Comparison of ENCODE assay signal across 8 cellular contexts in the genomic region with DNA sequence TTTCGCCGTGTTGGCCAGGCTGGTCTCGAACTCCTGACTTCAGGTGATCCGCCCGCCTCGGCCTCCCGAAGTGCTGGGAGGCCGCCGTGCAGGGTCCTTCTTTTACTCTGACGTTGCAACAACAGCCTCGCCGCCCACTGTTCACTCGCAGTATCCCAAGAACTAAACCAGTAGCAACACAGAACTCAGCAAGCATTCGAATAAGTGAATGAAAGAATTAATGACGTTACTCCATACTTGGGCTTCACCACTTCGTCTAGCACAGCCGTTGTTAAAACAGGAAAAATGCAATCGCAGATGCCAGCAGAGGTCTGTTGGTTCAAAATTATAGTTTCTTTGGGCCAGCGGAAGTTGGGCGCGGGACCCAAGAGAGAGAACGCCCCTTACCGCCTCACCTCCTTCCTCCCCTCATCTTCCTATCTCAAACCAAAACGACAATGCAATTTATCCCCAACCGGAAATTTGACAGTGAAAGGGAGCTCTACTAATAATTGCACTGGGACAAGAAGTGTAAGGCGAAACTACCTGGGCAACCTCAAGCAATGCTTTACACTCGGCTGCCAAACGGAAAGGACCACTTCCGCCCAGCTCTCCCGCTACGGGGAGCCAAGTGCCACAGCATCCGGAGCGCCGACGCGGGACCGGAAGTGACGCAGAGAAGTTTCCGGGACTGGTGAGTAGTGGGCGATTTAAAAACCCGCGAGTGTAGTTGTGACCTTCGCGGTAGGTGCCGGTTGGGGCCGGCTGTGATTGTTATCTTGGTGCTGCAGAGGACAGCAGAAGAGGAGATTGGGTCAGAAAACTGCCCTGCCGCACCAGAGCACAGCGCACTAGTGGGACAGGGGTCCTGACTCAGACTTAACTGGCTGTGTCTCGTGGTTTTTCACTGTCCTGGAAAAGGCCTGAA.
DNase-seq lines count a peak whose midpoint lies in the region; ATAC-seq lines count a peak whose summit lies in the region.

A gene with protein sequence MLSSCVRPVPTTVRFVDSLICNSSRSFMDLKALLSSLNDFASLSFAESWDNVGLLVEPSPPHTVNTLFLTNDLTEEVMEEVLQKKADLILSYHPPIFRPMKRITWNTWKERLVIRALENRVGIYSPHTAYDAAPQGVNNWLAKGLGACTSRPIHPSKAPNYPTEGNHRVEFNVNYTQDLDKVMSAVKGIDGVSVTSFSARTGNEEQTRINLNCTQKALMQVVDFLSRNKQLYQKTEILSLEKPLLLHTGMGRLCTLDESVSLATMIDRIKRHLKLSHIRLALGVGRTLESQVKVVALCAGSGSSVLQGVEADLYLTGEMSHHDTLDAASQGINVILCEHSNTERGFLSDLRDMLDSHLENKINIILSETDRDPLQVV (plus strand): TSS at position 653 of the 907 bp plus-strand sequence. CDS start 2,573 bp downstream, outside the sequence.
PPIL3 (minus strand) TSS at position 359 of the 907 bp plus-strand sequence. CDS start 1,462 bp downstream, outside the sequence.

- no peaks in the 10 kb centered on the region for H3K9me3 Mint-ChIP-seq in central memory CD8-positive, alpha-beta T cell

- H3K4me3 Mint-ChIP-seq in central memory CD8-positive, alpha-beta T cell = peak within 1 kb of the TSS; percentile 86

- H3K27me3 Mint-ChIP-seq in central memory CD8-positive, alpha-beta T cell = no peaks in the 10 kb centered on the region

- DNase-seq in AG08396 (ENCODE audit: low spot score) (peak; percentile 91), NCI-H446 (lab: John Stamatoyannopoulos, UW) (peak; percentile 94 to 97), iris pigment epithelial cell (ENCODE audit: low read depth) (peak; percentile 98)
- DNase-seq in activated CD4-positive, CD25-positive, alpha-beta regulatory T cell treated with anti-CD3 and anti-CD28 coated beads, Interleukin-2, amount 50 U/mL, for 16 hours (ENCODE audit: low read depth, low spot score) = peak; percentile 93
- peak; percentile 92 to 95 for DNase-seq in central memory CD8-positive, alpha-beta T cell (ENCODE audit: low spot score in 2 of 2)
- peak; percentile 95 for DNase-seq in stimulated activated CD4-positive, alpha-beta T cell treated with anti-CD3 and anti-CD28 coated beads, Interleukin-12 subunit alpha, Interleukin-12 subunit beta, amount 100 ng/mL, for 4 hours

- peak within 1 kb of the TSS; percentile 100 for H3K27ac Mint-ChIP-seq in central memory CD8-positive, alpha-beta T cell (ENCODE audit: low read depth)

- H3K4me1 Mint-ChIP-seq in central memory CD8-positive, alpha-beta T cell = peaks cover 53% of the 10 kb centered on the region

- ATAC-seq in GM19025 (IDR thresholded peaks at IDR 0.05; ENCODE audit: low read depth, unreplicated experiment) (peak; percentile 84), HG03342 (IDR thresholded peaks at IDR 0.05; ENCODE audit: unreplicated experiment) (peak; percentile 85)
- peak; percentile 81 for ATAC-seq in central memory CD8-positive, alpha-beta T cell (replicated peaks; ENCODE audit: extremely low read depth, poor library complexity, severe bottlenecking)

- H3K36me3 Mint-ChIP-seq in central memory CD8-positive, alpha-beta T cell (ENCODE audit: insufficient read depth) = peaks cover 52% of the 10 kb centered on the region

Comparison
In these comparisons a context has a peak if more than half of its experiments do, and no peak if none do; other contexts are left out.
1. Peak in every context shown above with its lines: DNase-seq and ATAC-seq.